In the genomic region with DNA sequence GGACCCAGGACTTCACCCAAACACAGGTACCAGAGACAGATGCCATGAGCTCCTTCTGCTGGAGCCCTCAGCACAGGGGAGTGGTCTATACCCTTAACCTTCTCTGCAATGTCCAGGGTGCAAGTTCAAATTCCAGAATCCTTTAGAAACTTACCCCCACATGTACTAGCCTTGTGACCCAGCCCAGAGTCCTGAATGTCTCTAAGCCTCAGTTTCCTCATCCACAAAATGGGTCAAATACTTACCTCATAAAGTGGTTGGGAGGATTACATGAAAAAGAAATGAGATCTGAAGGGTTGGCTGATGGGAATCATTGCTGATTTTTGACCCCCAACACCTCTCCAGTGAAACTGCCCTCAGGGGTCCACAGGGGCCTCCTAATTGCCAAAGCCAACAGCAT, we compare ENCODE assay signal across 1 cellular context.
TF ChIP-seq lines count a peak whose summit lies in the region.

No MANE protein-coding gene starts in this region.

TF ChIP-seq in SK-N-SH treated with all-trans-retinoic acid at 6 μM for 48 hours, 23 proteins besides CTCF, POLR2A, EP300 and RAD21 (continued from another document):
- no peak for TF ChIP-seq TSHZ2 (CRISPR knock-in tag; IDR thresholded peaks at IDR 0.05)
